ENCODE assay signal across 15 cellular contexts in the genomic region with DNA sequence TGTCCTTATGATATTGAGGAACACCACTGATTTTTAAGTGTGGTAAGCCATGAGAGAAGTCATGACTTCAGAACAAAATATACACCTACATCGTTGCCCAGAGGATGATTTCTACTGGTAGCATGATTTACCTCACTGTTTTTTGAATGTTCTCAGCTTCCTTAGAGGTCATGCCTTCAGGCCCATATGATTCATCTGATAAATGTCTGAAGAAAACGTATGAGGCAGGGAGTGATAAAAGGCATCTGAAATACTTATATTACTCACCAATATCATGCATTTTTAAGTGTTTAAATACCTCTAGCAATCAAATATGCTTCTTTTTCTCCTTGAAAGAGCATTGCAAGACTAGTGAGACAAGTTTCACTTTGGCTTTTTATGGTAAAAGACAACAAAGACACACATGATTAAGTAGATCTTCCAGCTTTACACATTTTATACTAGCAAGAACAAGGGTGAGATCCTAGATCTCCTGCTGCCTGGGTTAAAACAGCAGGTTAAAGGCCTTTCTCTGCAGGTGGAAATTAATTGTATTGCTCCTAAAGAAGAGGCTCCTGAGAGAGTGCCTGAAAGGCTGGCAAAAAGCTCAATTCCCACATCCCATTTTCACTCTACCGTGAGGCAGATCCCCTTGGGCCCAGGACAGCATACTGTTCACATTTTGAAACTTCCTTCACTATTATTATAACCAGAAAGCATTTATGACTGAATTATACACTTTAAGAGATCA.
DNase-seq lines count a peak whose midpoint lies in the region; ATAC-seq and TF ChIP-seq lines count a peak whose summit lies in the region.
"Had no signal": no experiment of that assay in that cellular context is flagged by ENCODE, and none has a peak within 500 bp of the region (broad histone marks: within the 10 kb centered on the region; RNA-seq: fewer than 3 reads in every experiment).

No MANE protein-coding gene starts in this region.

- CTCF ChIA-PET in WTC11 (lab: Charles Lee), result no interaction called here

- H3K9me3 ChIP-seq in testis, result no peaks in the 10 kb centered on the region

- H3K36me3 Mint-ChIP-seq in WTC11 (no peaks in the 10 kb centered on the region), nephron progenitor cell (ENCODE audit: low read depth) (no peaks in the 10 kb centered on the region)

- H3K27ac ChIP-seq in ACC112 (ENCODE audit: low read depth, low read length) (peak overlapping the region; percentile 59), testis (no peak overlapping the region)
- H3K27ac ChIP-seq: BLaER1, HL-60 had no signal

- H3K4me1 ChIP-seq in ACC112 (ENCODE audit: control insufficient read depth, insufficient read depth, low read length, unreplicated experiment) (peaks cover 9% of the 10 kb centered on the region), testis (no peaks in the 10 kb centered on the region)
- H3K4me1 ChIP-seq: BLaER1 had no signal

- peaks cover 10% of the 10 kb centered on the region for H3K4me1 Mint-ChIP-seq in WTC11
- no peaks in the 10 kb centered on the region for H3K4me1 Mint-ChIP-seq in nephron progenitor cell

- H3K27ac Mint-ChIP-seq in WTC11, result peak overlapping the region; percentile 88
- no peak overlapping the region for H3K27ac Mint-ChIP-seq in nephron progenitor cell
- H3K27ac Mint-ChIP-seq: dendritic cell treated with granulocyte-macrophage colony-stimulating factor and Interleukin-4, amounts not matched to agents 40 ng/mL and 50 ng/mL, for 4 days had no signal

- H3K27me3 Mint-ChIP-seq in WTC11 (ENCODE audit: low read depth) (no peaks in the 10 kb centered on the region), nephron progenitor cell (ENCODE audit: low read depth, poor library complexity) (no peaks in the 10 kb centered on the region)
- H3K27me3 Mint-ChIP-seq: dendritic cell treated with granulocyte-macrophage colony-stimulating factor and Interleukin-4, amounts not matched to agents 40 ng/mL and 50 ng/mL, for 4 days had no signal

- peak overlapping the region; percentile 45; the same call in 1 of the 2 replicates for H3K4me3 ChIP-seq in ACC112 (ENCODE audit: low read depth, low read length)
- H3K4me3 ChIP-seq in testis, result no peak overlapping the region
- H3K4me3 ChIP-seq: BLaER1 had no signal

- WGBS in testis, 2 donors, result 31 to 45% methylated on average over 3 of the region's 3 CpGs

- TF ChIP-seq POLR2A in testis (IDR thresholded peaks at IDR 0.05), result no peak

- H3K36me3 ChIP-seq in ACC112 (ENCODE audit: insufficient read depth, low read length), result no peaks in the 10 kb centered on the region
- H3K36me3 ChIP-seq in testis (ENCODE audit: low read depth, missing control alignments), result no peaks in the 10 kb centered on the region
- H3K36me3 ChIP-seq: BLaER1 had no signal

- no peaks in the 10 kb centered on the region for H3K79me2 ChIP-seq in ACC112 (ENCODE audit: control insufficient read depth, insufficient read depth, low read length, unreplicated experiment)

- peaks cover 11% of the 10 kb centered on the region for H3K9me3 Mint-ChIP-seq in WTC11
- no peaks in the 10 kb centered on the region for H3K9me3 Mint-ChIP-seq in nephron progenitor cell

- H3K27me3 ChIP-seq in ACC112 (ENCODE audit: insufficient read depth, low read length), result no peaks in the 10 kb centered on the region
- H3K27me3 ChIP-seq in testis, result no peaks in the 10 kb centered on the region
- H3K27me3 ChIP-seq: BLaER1 had no signal

- intact Hi-C loops in testis (cut with DNase I; ENCODE audit: low total_unique reads), result no loop called here

- POLR2A ChIA-PET in WTC11 (lab: Charles Lee), result no interaction called here

- peak overlapping the region; percentile 72 for H2AFZ ChIP-seq in ACC112 (ENCODE audit: low read length, unreplicated experiment)

- DNase-seq in HPDE6-E6E7 (ENCODE audit: extremely low spot score) (peak; percentile 44), WTC11 (ENCODE audit: low spot score) (no peak), iris pigment epithelial cell (ENCODE audit: low read depth) (peak; percentile 89), SW480 (ENCODE audit: low spot score) (no peak), testis (no peak), SHP77 treated with DMSO at 0.1 percent for 48 hours (lab: John Stamatoyannopoulos, UW) (no peak), nephron progenitor cell (no peak)
- DNase-seq: activated CD4-positive, alpha-beta T cell treated with anti-CD3 and anti-CD28 coated beads, Interleukin-2, amount 50 U/mL, for 4 hours; activated gamma-delta T cell treated with Interleukin-2 at 50 U/mL for 16 hours; hippocampal formation; NCI-H1105 had no signal

- TF ChIP-seq CTCF in WTC11 (IDR thresholded peaks at IDR 0.05), result no peak
- TF ChIP-seq CTCF in testis (IDR thresholded peaks at IDR 0.05), result no peak
- TF ChIP-seq CTCF in nephron progenitor cell (IDR thresholded peaks at IDR 0.05), result no peak

- H3K4me3 Mint-ChIP-seq in WTC11 (no peak overlapping the region), nephron progenitor cell (no peak overlapping the region)
- H3K4me3 Mint-ChIP-seq: dendritic cell treated with granulocyte-macrophage colony-stimulating factor and Interleukin-4, amounts not matched to agents 40 ng/mL and 50 ng/mL, for 4 days had no signal

- ATAC-seq in WTC11, result peak; percentile 32

TF ChIP-seq in WTC11, 78 proteins besides CTCF, POLR2A, EP300 and RAD21 (continues in another document):
- TF ChIP-seq GABPB1 (CRISPR knock-in tag; IDR thresholded peaks at IDR 0.05) (no peak), ZNF396 (CRISPR knock-in tag; IDR thresholded peaks at IDR 0.05; ENCODE audit: borderline replicate concordance) (no peak), ZNF317 (CRISPR knock-in tag; IDR thresholded peaks at IDR 0.05; ENCODE audit: borderline replicate concordance, low read depth) (no peak), CBFB (CRISPR knock-in tag; IDR thresholded peaks at IDR 0.05; ENCODE audit: low read depth) (no peak), CREB1 (CRISPR knock-in tag; IDR thresholded peaks at IDR 0.05) (no peak), TEAD1 (CRISPR knock-in tag; IDR thresholded peaks at IDR 0.05) (no peak), TEAD4 (CRISPR knock-in tag; IDR thresholded peaks at IDR 0.05) (no peak), HMGA2 (CRISPR knock-in tag; IDR thresholded peaks at IDR 0.05) (no peak)
- TF ChIP-seq, protein P1, sequence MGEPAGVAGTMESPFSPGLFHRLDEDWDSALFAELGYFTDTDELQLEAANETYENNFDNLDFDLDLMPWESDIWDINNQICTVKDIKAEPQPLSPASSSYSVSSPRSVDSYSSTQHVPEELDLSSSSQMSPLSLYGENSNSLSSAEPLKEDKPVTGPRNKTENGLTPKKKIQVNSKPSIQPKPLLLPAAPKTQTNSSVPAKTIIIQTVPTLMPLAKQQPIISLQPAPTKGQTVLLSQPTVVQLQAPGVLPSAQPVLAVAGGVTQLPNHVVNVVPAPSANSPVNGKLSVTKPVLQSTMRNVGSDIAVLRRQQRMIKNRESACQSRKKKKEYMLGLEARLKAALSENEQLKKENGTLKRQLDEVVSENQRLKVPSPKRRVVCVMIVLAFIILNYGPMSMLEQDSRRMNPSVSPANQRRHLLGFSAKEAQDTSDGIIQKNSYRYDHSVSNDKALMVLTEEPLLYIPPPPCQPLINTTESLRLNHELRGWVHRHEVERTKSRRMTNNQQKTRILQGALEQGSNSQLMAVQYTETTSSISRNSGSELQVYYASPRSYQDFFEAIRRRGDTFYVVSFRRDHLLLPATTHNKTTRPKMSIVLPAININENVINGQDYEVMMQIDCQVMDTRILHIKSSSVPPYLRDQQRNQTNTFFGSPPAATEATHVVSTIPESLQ (CRISPR knock-in tag; IDR thresholded peaks at IDR 0.05), result no peak
- TF ChIP-seq, protein P2, sequence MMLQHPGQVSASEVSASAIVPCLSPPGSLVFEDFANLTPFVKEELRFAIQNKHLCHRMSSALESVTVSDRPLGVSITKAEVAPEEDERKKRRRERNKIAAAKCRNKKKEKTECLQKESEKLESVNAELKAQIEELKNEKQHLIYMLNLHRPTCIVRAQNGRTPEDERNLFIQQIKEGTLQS (CRISPR knock-in tag; conservative IDR thresholded peaks at IDR 0.05), result no peak
- TF ChIP-seq, protein P3, sequence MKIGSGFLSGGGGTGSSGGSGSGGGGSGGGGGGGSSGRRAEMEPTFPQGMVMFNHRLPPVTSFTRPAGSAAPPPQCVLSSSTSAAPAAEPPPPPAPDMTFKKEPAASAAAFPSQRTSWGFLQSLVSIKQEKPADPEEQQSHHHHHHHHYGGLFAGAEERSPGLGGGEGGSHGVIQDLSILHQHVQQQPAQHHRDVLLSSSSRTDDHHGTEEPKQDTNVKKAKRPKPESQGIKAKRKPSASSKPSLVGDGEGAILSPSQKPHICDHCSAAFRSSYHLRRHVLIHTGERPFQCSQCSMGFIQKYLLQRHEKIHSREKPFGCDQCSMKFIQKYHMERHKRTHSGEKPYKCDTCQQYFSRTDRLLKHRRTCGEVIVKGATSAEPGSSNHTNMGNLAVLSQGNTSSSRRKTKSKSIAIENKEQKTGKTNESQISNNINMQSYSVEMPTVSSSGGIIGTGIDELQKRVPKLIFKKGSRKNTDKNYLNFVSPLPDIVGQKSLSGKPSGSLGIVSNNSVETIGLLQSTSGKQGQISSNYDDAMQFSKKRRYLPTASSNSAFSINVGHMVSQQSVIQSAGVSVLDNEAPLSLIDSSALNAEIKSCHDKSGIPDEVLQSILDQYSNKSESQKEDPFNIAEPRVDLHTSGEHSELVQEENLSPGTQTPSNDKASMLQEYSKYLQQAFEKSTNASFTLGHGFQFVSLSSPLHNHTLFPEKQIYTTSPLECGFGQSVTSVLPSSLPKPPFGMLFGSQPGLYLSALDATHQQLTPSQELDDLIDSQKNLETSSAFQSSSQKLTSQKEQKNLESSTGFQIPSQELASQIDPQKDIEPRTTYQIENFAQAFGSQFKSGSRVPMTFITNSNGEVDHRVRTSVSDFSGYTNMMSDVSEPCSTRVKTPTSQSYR (CRISPR knock-in tag; IDR thresholded peaks at IDR 0.05), result no peak
- TF ChIP-seq, protein P4, sequence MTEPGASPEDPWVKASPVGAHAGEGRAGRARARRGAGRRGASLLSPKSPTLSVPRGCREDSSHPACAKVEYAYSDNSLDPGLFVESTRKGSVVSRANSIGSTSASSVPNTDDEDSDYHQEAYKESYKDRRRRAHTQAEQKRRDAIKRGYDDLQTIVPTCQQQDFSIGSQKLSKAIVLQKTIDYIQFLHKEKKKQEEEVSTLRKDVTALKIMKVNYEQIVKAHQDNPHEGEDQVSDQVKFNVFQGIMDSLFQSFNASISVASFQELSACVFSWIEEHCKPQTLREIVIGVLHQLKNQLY (CRISPR knock-in tag; IDR thresholded peaks at IDR 0.05), result no peak
- TF ChIP-seq, protein P5, sequence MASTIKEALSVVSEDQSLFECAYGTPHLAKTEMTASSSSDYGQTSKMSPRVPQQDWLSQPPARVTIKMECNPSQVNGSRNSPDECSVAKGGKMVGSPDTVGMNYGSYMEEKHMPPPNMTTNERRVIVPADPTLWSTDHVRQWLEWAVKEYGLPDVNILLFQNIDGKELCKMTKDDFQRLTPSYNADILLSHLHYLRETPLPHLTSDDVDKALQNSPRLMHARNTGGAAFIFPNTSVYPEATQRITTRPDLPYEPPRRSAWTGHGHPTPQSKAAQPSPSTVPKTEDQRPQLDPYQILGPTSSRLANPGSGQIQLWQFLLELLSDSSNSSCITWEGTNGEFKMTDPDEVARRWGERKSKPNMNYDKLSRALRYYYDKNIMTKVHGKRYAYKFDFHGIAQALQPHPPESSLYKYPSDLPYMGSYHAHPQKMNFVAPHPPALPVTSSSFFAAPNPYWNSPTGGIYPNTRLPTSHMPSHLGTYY (CRISPR knock-in tag; IDR thresholded peaks at IDR 0.05), result no peak

Comparison
In these comparisons a context has a peak if more than half of its experiments do, and no peak if none do; other contexts are left out.
1. DNase-seq: peak in HPDE6-E6E7 (single experiment) and iris pigment epithelial cell (single experiment); none in WTC11 (single experiment), SW480 (single experiment), testis (single experiment), SHP77 treated with DMSO at 0.1 percent for 48 hours (single experiment) and nephron progenitor cell (single experiment).